Comparison of ENCODE assay signal across 8 cellular contexts in the genomic region with DNA sequence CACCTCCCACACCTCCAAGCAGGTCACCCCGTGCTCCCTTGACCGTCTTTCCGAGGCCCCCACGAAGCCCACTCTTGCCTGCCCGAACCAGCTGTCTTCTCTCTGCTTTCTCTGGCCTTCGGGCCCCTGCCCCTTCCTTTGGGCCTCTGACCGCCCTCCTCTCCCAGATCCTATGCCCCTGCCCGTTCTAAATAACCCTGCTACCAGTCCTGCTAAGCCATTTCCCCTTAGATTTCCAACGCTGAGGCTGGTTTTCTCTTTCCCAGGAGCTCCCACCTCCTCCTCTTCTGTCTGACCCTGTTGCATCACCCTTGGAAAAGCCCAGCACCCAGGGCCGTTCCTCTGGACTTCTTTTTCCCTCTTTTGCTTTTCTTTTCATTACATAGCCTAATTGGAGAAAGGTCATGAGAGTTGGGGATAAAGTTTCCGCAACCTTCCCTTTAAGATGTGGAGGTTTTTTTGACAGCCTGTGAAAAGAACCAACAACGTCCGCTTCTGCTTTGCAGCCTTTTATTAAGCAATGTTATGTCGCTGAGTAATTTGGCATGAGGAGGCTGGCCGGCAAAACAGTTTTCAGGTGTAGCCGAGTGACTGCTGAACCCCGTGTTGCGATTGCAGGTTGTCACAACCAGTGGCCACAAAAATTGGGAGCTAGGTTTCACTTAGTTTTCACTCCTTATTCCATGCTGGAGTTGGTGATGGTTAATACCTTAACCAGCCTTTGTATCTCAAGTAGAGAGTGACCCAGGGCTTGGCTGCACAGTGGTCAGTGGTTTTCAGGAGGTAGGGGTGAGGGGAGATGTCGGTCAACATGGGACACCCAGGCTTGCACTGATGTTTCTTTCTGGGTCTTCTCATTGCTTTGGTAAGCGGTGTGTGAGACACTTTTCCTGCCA. TPM values are rescaled to one million over a fixed set of nuclear protein-coding genes. Genes with fewer than 3 reads are reported as not detected.
DNase-seq lines count a peak whose midpoint lies in the region; ATAC-seq and TF ChIP-seq lines count a peak whose summit lies in the region.

No MANE protein-coding gene starts in this region.

- intact Hi-C loops in transverse colon (cut with DNase I; ENCODE audit: low total_unique reads): no loop called here

- H3K36me3 Mint-ChIP-seq in T-helper 2 cell treated with Interferon-gamma antibody and Interleukin-4, amounts not matched to agents 5 μg/mL and 100 μg/mL, for 36 hours (ENCODE audit: low read depth): peaks cover 1% of the 10 kb centered on the region

- no peaks in the 10 kb centered on the region for H3K27me3 ChIP-seq in endocrine pancreas (ENCODE audit: control insufficient read depth, insufficient read depth, low read length)
- H3K27me3 ChIP-seq in transverse colon: no peaks in the 10 kb centered on the region

- H3K9me3 Mint-ChIP-seq in T-helper 2 cell treated with Interferon-gamma antibody and Interleukin-4, amounts not matched to agents 5 μg/mL and 100 μg/mL, for 36 hours: no peaks in the 10 kb centered on the region

- no peak for TF ChIP-seq EP300 in transverse colon (IDR thresholded peaks at IDR 0.05; ENCODE audit: low read depth)

- peaks cover 18% of the 10 kb centered on the region for H3K4me1 Mint-ChIP-seq in T-helper 2 cell treated with Interferon-gamma antibody and Interleukin-4, amounts not matched to agents 5 μg/mL and 100 μg/mL, for 36 hours (ENCODE audit: low read depth)

- TF ChIP-seq CTCF in GM12864 (IDR thresholded peaks at IDR 0.05; ENCODE audit: low read depth, low read length, missing control alignments): no peak
- no peak for TF ChIP-seq CTCF in transverse colon (IDR thresholded peaks at IDR 0.05)

- peak overlapping the region; percentile 98 for H3K4me3 Mint-ChIP-seq in T-helper 2 cell treated with Interferon-gamma antibody and Interleukin-4, amounts not matched to agents 5 μg/mL and 100 μg/mL, for 36 hours

- peak overlapping the region; percentile 90 for H3K9ac ChIP-seq in endocrine pancreas (ENCODE audit: control insufficient read depth, insufficient read depth, low read length)

- in situ Hi-C loops in transverse colon (cut with MboI; ENCODE audit: low pct_ligation_motif_present in 1 of 4, low pct_unique_long_range_greater_than_20kb in 1 of 4, low sequenced_read_pairs in 3 of 4): no loop called here

- H3K9me3 ChIP-seq in endocrine pancreas (ENCODE audit: control insufficient read depth, low read length) (no peaks in the 10 kb centered on the region), transverse colon (no peaks in the 10 kb centered on the region)

- WGBS in transverse colon (ENCODE audit: low coverage in 1 of 2), 2 donors: 9 to 12% methylated on average over 13 to 20 of the region's 20 CpGs

- TF ChIP-seq POLR2A in transverse colon (IDR thresholded peaks at IDR 0.05): no peak

- H3K4me3 ChIP-seq in GM12864 (ENCODE audit: low read depth, low read length) (peak overlapping the region; percentile 61), endocrine pancreas (ENCODE audit: control insufficient read depth, insufficient read depth, low read length) (peak overlapping the region; percentile 82), transverse colon (peak overlapping the region; percentile 64 to 100 (median 84))
- peak overlapping the region; percentile 68 for H3K4me3 ChIP-seq in Jurkat, Clone E6-1 (ENCODE audit: low read length)

- DNase-seq in AG08396 (ENCODE audit: low spot score): peak; percentile 53
- DNase-seq in GM12864 (ENCODE audit: low read depth): no peak
- DNase-seq in Jurkat, Clone E6-1 (ENCODE audit: low read depth, low spot score): no peak
- peak; percentile 21 for DNase-seq in T-helper 2 cell treated with Interferon-gamma antibody and Interleukin-4, amounts not matched to agents 5 μg/mL and 100 μg/mL, for 36 hours (ENCODE audit: low spot score)
- DNase-seq in lung microvascular endothelial cell (ENCODE audit: low read depth in 2 of 2): peak; percentile 35 to 41
- peak; percentile 25 for DNase-seq in transverse colon

- no peaks in the 10 kb centered on the region for H3K36me3 ChIP-seq in endocrine pancreas (ENCODE audit: control insufficient read depth, insufficient read depth, low read length)
- no peaks in the 10 kb centered on the region for H3K36me3 ChIP-seq in transverse colon

- peak overlapping the region; percentile 89 to 98 (median 93) for H3K27ac ChIP-seq in transverse colon

- ATAC-seq in GM21786 (IDR thresholded peaks at IDR 0.05; ENCODE audit: unreplicated experiment): no peak

- peak overlapping the region; percentile 91 for H3K27ac Mint-ChIP-seq in T-helper 2 cell treated with Interferon-gamma antibody and Interleukin-4, amounts not matched to agents 5 μg/mL and 100 μg/mL, for 36 hours

- H3K4me1 ChIP-seq in endocrine pancreas (ENCODE audit: control insufficient read depth, insufficient read depth, low read length) (no peaks in the 10 kb centered on the region), transverse colon (peaks cover 0 to 21% (median 15%) of the 10 kb centered on the region in 4 donors)

- H3K27me3 Mint-ChIP-seq in T-helper 2 cell treated with Interferon-gamma antibody and Interleukin-4, amounts not matched to agents 5 μg/mL and 100 μg/mL, for 36 hours (ENCODE audit: low read depth): no peaks in the 10 kb centered on the region

RNA-seq across cellular contexts. Expression of gene BLTP3A, which starts 1.0 kb away (rescaled TPM):
- polyA plus RNA-seq in Jurkat, Clone E6-1 (2012; ENCODE audit: insufficient read depth, insufficient read length): 9.1 TPM
- total RNA-seq in lung microvascular endothelial cell (6.8 and 13.3 TPM in 2 replicates), transverse colon (10 to 100 TPM in 2 of 4 donors, 1 to 10 TPM in 2; 7.4 to 13.1 (median 9.9) TPM)

RNA-seq across cellular contexts. Expression of gene SNRPC, which starts 35.5 kb away (rescaled TPM):
- 410 TPM for polyA plus RNA-seq in Jurkat, Clone E6-1 (2012; ENCODE audit: insufficient read depth, insufficient read length)
- total RNA-seq in lung microvascular endothelial cell (57.3 and 59.9 TPM in 2 replicates), transverse colon (100 to 1,000 TPM in 1 of 4 donors, 10 to 100 TPM in 3; 33.3 to 169 (median 39.4) TPM)

Comparison
In these comparisons a context has a peak if more than half of its experiments do, and no peak if none do; other contexts are left out.
1. DNase-seq: peak in AG08396 (single experiment), T-helper 2 cell treated with Interferon-gamma antibody and Interleukin-4, amounts not matched to agents 5 μg/mL and 100 μg/mL, for 36 hours (single experiment), lung microvascular endothelial cell (2 of 2) and transverse colon (single experiment); none in GM12864 (single experiment) and Jurkat, Clone E6-1 (single experiment).
2. Peak in every context shown above with its lines, with median percentiles within 50 percentile points of each other: H3K4me3 ChIP-seq.